ENCODE assay signal across 35 cellular contexts in the genomic region with DNA sequence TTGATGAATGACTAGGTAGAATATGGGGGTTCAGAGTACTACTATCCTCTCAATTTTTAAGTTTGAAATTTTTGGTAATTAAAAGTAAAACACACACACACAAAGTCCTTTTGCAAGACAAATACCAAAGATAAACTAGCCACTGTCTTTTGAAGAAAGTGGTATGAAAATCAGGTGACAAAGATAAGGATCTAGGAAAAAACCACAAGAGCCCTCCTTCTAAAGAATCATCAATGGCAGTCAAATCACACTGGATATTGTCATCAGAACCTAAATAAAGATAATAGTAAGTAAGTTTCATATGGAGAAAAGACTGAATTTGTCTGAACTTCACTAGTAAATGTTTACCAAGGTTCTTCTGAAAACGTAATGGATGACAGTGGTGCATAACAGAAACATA. TPM values are rescaled to one million over a fixed set of nuclear protein-coding genes. Genes with fewer than 3 reads are reported as not detected.
"Had no signal": no experiment of that assay in that cellular context is flagged by ENCODE, and none has a peak within 500 bp of the region (broad histone marks: within the 10 kb centered on the region; RNA-seq: fewer than 3 reads in every experiment).

No MANE protein-coding gene starts in this region.

- DNase-seq: activated B cell treated with CpG ODN at 0.5 μM for 24 hours; activated CD4-positive, alpha-beta memory T cell treated with anti-CD3 and anti-CD28 coated beads for 36 hours; activated CD4-positive, alpha-beta T cell treated with anti-CD3 and anti-CD28 coated beads for 4 hours; activated CD4-positive, CD25-positive, alpha-beta regulatory T cell treated with anti-CD3 and anti-CD28 coated beads, Interleukin-2, amount 50 U/mL, for 72 hours; activated CD8-positive, alpha-beta memory T cell treated with anti-CD3 and anti-CD28 coated beads, Interleukin-2, amount 50 U/mL, for 4 hours; activated gamma-delta T cell treated with Interleukin-2 at 50 U/mL for 16 hours; activated naive CD4-positive, alpha-beta T cell treated with anti-CD3 and anti-CD28 coated beads, Interleukin-2, amount 50 U/mL, for 16 hours; activated naive CD8-positive, alpha-beta T cell treated with anti-CD3 and anti-CD28 coated beads for 36 hours; activated T-cell treated with anti-CD3 and anti-CD28 coated beads for 4 hours; activated T-cell treated with anti-CD3 and anti-CD28 coated beads, Interleukin-2, amount 50 U/mL, for 4 hours; adrenal gland; body of pancreas; central memory CD4-positive, alpha-beta T cell; colonic mucosa; NCI-H1092 treated with DMSO at 0.1 percent for 48 hours; NCI-H1417; NCI-H146; NCI-H187; NCI-H2029 treated with DMSO at 0.1 percent for 48 hours; NCI-H2107; NCI-H2171; NCI-H510A; NCI-H526; NCI-H748 treated with DMSO at 0.1 percent for 48 hours; SHP77; SJCRH30; T-helper 9 cell had no signal

- H3K9me3 ChIP-seq: adrenal gland, body of pancreas, colonic mucosa, SJCRH30 had no signal

- H3K4me2 ChIP-seq: KMS-11 had no signal

- H3K9me3 Mint-ChIP-seq: activated B cell treated with CpG ODN at 0.5 μM for 24 hours; activated CD4-positive, alpha-beta memory T cell treated with anti-CD3 and anti-CD28 coated beads for 36 hours; activated naive CD8-positive, alpha-beta T cell treated with anti-CD3 and anti-CD28 coated beads for 36 hours; activated T-cell treated with anti-CD3 and anti-CD28 coated beads, Interleukin-2, amount 50 U/mL, for 4 hours; activated T-helper 1 cell treated with anti-CD3 and anti-CD28 coated beads, Interleukin-12 subunit alpha, Interleukin-12 subunit beta, Interleukin-2, Interleukin-4 antibody, amounts not matched to agents 30 ng/mL and 10 ng/mL and 1 ng/mL, durations not matched to agents 14 hours and 24 hours and 36 hours; T-helper 1 cell treated with Interleukin-12 subunit alpha and Interleukin-12 subunit beta and Interleukin-4 antibody, amounts not matched to agents 30 μg/mL and 1 μg/mL, for 36 hours had no signal

- ATAC-seq: activated T-cell treated with anti-CD3 and anti-CD28 coated beads, Interleukin-2, amount 50 U/mL, for 4 hours; body of pancreas had no signal

- H3K4me3 ChIP-seq: adrenal gland, body of pancreas, colonic mucosa, SJCRH30, SK-N-MC had no signal

- H3K27me3 Mint-ChIP-seq: activated B cell treated with CpG ODN at 0.5 μM for 24 hours; activated CD4-positive, alpha-beta memory T cell treated with anti-CD3 and anti-CD28 coated beads for 36 hours; activated naive CD8-positive, alpha-beta T cell treated with anti-CD3 and anti-CD28 coated beads for 36 hours had no signal

- H3K27ac Mint-ChIP-seq: activated CD4-positive, alpha-beta memory T cell treated with anti-CD3 and anti-CD28 coated beads for 36 hours; activated naive CD8-positive, alpha-beta T cell treated with anti-CD3 and anti-CD28 coated beads for 36 hours; activated T-helper 1 cell treated with anti-CD3 and anti-CD28 coated beads, Interleukin-12 subunit alpha, Interleukin-12 subunit beta, Interleukin-2, Interleukin-4 antibody, amounts not matched to agents 30 ng/mL and 10 ng/mL and 1 ng/mL, durations not matched to agents 14 hours and 24 hours and 36 hours; T-helper 1 cell treated with Interleukin-12 subunit alpha and Interleukin-12 subunit beta and Interleukin-4 antibody, amounts not matched to agents 30 μg/mL and 1 μg/mL, for 36 hours had no signal

- FAIRE-seq: astrocyte, bronchial epithelial cell had no signal

- H3K27ac ChIP-seq: adrenal gland, body of pancreas, colonic mucosa, KMS-11, SJCRH30, SK-N-MC, VCaP had no signal

- H3K36me3 ChIP-seq: colonic mucosa had no signal

- H3K27me3 ChIP-seq: adrenal gland, body of pancreas, colonic mucosa, SJCRH30 had no signal

- H3K4me3 Mint-ChIP-seq: activated B cell treated with CpG ODN at 0.5 μM for 24 hours; activated CD4-positive, alpha-beta memory T cell treated with anti-CD3 and anti-CD28 coated beads for 36 hours; activated naive CD8-positive, alpha-beta T cell treated with anti-CD3 and anti-CD28 coated beads for 36 hours; activated T-cell treated with anti-CD3 and anti-CD28 coated beads, Interleukin-2, amount 50 U/mL, for 4 hours; activated T-helper 1 cell treated with anti-CD3 and anti-CD28 coated beads, Interleukin-12 subunit alpha, Interleukin-12 subunit beta, Interleukin-2, Interleukin-4 antibody, amounts not matched to agents 30 ng/mL and 10 ng/mL and 1 ng/mL, durations not matched to agents 14 hours and 24 hours and 36 hours; T-helper 1 cell treated with Interleukin-12 subunit alpha and Interleukin-12 subunit beta and Interleukin-4 antibody, amounts not matched to agents 30 μg/mL and 1 μg/mL, for 36 hours had no signal

- H3K9ac ChIP-seq: KMS-11 had no signal

- H3K4me1 ChIP-seq: adrenal gland, body of pancreas, colonic mucosa, SJCRH30 had no signal

RNA-seq across cellular contexts. Expression of gene HK3, which starts 30.5 kb away (rescaled TPM):
- total RNA-seq: activated naive CD8-positive, alpha-beta T cell treated with anti-CD3 and anti-CD28 coated beads for 36 hours; astrocyte; LHCN-M2; SJCRH30 had no signal
